Comparison of ENCODE assay signal across 1 cellular context in the genomic region with DNA sequence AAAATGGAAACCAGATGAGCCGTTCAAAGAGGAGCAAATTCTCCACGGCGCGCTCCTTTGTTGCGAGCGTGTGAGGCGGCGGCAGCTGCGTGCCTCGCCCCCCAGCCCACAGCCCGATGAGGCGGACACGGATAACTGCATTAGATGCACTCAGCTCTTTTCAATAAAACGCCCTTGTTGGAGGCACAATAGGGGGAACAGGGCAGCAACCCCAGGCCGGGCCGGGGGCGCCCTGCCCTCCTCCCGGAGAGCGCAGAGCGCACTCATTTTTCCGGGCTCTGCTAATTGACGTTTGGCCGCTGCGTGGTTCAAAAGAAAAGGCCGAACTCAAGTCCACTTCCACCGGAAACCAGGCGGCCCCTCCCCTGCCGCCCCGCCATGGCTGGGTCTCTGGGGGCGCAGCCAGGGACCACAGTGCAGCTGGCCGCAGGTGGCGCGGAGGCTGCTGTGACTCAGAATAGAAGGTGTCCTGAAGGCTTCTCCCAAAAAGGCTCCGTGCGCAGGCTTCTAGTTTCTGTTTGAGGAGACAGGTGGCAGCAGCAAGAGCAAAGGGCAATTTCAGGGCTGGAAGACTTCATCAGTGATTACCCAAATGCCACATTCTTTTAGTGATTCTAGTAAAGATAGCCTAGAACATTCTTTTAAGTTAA.
TF ChIP-seq lines count a peak whose summit lies in the region.

No MANE protein-coding gene starts in this region.

TF ChIP-seq in HepG2, 621 proteins besides CTCF, POLR2A, EP300 and RAD21 (continued from another document and continues in another):
- TF ChIP-seq, protein P1, sequence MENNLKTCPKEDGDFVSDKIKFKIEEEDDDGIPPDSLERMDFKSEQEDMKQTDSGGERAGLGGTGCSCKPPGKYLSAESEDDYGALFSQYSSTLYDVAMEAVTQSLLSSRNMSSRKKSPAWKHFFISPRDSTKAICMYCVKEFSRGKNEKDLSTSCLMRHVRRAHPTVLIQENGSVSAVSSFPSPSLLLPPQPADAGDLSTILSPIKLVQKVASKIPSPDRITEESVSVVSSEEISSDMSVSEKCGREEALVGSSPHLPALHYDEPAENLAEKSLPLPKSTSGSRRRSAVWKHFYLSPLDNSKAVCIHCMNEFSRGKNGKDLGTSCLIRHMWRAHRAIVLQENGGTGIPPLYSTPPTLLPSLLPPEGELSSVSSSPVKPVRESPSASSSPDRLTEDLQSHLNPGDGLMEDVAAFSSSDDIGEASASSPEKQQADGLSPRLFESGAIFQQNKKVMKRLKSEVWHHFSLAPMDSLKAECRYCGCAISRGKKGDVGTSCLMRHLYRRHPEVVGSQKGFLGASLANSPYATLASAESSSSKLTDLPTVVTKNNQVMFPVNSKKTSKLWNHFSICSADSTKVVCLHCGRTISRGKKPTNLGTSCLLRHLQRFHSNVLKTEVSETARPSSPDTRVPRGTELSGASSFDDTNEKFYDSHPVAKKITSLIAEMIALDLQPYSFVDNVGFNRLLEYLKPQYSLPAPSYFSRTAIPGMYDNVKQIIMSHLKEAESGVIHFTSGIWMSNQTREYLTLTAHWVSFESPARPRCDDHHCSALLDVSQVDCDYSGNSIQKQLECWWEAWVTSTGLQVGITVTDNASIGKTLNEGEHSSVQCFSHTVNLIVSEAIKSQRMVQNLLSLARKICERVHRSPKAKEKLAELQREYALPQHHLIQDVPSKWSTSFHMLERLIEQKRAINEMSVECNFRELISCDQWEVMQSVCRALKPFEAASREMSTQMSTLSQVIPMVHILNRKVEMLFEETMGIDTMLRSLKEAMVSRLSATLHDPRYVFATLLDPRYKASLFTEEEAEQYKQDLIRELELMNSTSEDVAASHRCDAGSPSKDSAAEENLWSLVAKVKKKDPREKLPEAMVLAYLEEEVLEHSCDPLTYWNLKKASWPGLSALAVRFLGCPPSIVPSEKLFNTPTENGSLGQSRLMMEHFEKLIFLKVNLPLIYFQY (CRISPR knock-in tag; IDR thresholded peaks at IDR 0.05; ENCODE audit: borderline replicate concordance), result peak; percentile 73
- TF ChIP-seq SIN3A (IDR thresholded peaks at IDR 0.05; ENCODE audit: borderline replicate concordance, low read depth, low read length) (no peak), ZNF484 (CRISPR knock-in tag; IDR thresholded peaks at IDR 0.05; ENCODE audit: borderline replicate concordance, low read depth) (no peak), HBP1 (CRISPR knock-in tag; IDR thresholded peaks at IDR 0.05; ENCODE audit: low read depth) (peak; percentile 79), CC2D1A (CRISPR knock-in tag; IDR thresholded peaks at IDR 0.05) (no peak), RELA (CRISPR knock-in tag; IDR thresholded peaks at IDR 0.05) (no peak), NR2C2 (CRISPR knock-in tag; IDR thresholded peaks at IDR 0.05; ENCODE audit: borderline replicate concordance) (no peak), SMAD3 (CRISPR knock-in tag; IDR thresholded peaks at IDR 0.05) (peak; percentile 29; the same call in 1 of the 2 replicates), TBP (CRISPR knock-in tag; IDR thresholded peaks at IDR 0.05) (no peak), TCF7L2 (IDR thresholded peaks at IDR 0.05; ENCODE audit: low read depth, low read length) (no peak), IRF2 (CRISPR knock-in tag; IDR thresholded peaks at IDR 0.05) (peak; percentile 86), FOXA1 (IDR thresholded peaks at IDR 0.05) (no peak), FOXA1 (CRISPR knock-in tag; IDR thresholded peaks at IDR 0.05) (no peak; the same call in 1 of the 2 replicates), ZKSCAN5 (CRISPR knock-in tag; IDR thresholded peaks at IDR 0.05) (no peak), CREM (IDR thresholded peaks at IDR 0.05) (no peak), CREM (CRISPR knock-in tag; IDR thresholded peaks at IDR 0.05) (no peak), ZNF792 (CRISPR knock-in tag; IDR thresholded peaks at IDR 0.05) (peak; percentile 58; the same call in 1 of the 2 replicates), SATB2 (CRISPR knock-in tag; IDR thresholded peaks at IDR 0.05) (no peak), MED1 (CRISPR knock-in tag; IDR thresholded peaks at IDR 0.05) (peak; percentile 69; the same call in 1 of the 2 replicates), ZSCAN21 (CRISPR knock-in tag; IDR thresholded peaks at IDR 0.05; ENCODE audit: borderline replicate concordance) (peak; percentile 84), RFXANK (CRISPR knock-in tag; IDR thresholded peaks at IDR 0.05) (no peak), SALL1 (CRISPR knock-in tag; IDR thresholded peaks at IDR 0.05) (peak; percentile 84), ETV6 (CRISPR knock-in tag; conservative IDR thresholded peaks at IDR 0.05) (peak; percentile 69), THYN1 (CRISPR knock-in tag; IDR thresholded peaks at IDR 0.05; ENCODE audit: borderline replicate concordance, low read depth) (no peak), YY1 (IDR thresholded peaks at IDR 0.05; ENCODE audit: insufficient read depth, insufficient replicate concordance, low read depth, low read length) (peak; percentile 94), ZNF7 (CRISPR knock-in tag; IDR thresholded peaks at IDR 0.05) (no peak), ZSCAN29 (CRISPR knock-in tag; conservative IDR thresholded peaks at IDR 0.05) (peak; percentile 9; the same call in 1 of the 2 replicates)
- TF ChIP-seq, protein P2, sequence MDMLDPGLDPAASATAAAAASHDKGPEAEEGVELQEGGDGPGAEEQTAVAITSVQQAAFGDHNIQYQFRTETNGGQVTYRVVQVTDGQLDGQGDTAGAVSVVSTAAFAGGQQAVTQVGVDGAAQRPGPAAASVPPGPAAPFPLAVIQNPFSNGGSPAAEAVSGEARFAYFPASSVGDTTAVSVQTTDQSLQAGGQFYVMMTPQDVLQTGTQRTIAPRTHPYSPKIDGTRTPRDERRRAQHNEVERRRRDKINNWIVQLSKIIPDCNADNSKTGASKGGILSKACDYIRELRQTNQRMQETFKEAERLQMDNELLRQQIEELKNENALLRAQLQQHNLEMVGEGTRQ (IDR thresholded peaks at IDR 0.05; ENCODE audit: low read depth, low read length), result no peak
- TF ChIP-seq, protein P2 (CRISPR knock-in tag; IDR thresholded peaks at IDR 0.05; ENCODE audit: borderline replicate concordance), result no peak
- TF ChIP-seq, protein P3, sequence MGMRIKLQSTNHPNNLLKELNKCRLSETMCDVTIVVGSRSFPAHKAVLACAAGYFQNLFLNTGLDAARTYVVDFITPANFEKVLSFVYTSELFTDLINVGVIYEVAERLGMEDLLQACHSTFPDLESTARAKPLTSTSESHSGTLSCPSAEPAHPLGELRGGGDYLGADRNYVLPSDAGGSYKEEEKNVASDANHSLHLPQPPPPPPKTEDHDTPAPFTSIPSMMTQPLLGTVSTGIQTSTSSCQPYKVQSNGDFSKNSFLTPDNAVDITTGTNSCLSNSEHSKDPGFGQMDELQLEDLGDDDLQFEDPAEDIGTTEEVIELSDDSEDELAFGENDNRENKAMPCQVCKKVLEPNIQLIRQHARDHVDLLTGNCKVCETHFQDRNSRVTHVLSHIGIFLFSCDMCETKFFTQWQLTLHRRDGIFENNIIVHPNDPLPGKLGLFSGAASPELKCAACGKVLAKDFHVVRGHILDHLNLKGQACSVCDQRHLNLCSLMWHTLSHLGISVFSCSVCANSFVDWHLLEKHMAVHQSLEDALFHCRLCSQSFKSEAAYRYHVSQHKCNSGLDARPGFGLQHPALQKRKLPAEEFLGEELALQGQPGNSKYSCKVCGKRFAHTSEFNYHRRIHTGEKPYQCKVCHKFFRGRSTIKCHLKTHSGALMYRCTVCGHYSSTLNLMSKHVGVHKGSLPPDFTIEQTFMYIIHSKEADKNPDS (CRISPR knock-in tag; IDR thresholded peaks at IDR 0.05), result no peak
- TF ChIP-seq, protein P4, sequence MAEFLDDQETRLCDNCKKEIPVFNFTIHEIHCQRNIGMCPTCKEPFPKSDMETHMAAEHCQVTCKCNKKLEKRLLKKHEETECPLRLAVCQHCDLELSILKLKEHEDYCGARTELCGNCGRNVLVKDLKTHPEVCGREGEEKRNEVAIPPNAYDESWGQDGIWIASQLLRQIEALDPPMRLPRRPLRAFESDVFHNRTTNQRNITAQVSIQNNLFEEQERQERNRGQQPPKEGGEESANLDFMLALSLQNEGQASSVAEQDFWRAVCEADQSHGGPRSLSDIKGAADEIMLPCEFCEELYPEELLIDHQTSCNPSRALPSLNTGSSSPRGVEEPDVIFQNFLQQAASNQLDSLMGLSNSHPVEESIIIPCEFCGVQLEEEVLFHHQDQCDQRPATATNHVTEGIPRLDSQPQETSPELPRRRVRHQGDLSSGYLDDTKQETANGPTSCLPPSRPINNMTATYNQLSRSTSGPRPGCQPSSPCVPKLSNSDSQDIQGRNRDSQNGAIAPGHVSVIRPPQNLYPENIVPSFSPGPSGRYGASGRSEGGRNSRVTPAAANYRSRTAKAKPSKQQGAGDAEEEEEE (CRISPR knock-in tag; IDR thresholded peaks at IDR 0.05; ENCODE audit: borderline replicate concordance), result no peak
- TF ChIP-seq, protein P5, sequence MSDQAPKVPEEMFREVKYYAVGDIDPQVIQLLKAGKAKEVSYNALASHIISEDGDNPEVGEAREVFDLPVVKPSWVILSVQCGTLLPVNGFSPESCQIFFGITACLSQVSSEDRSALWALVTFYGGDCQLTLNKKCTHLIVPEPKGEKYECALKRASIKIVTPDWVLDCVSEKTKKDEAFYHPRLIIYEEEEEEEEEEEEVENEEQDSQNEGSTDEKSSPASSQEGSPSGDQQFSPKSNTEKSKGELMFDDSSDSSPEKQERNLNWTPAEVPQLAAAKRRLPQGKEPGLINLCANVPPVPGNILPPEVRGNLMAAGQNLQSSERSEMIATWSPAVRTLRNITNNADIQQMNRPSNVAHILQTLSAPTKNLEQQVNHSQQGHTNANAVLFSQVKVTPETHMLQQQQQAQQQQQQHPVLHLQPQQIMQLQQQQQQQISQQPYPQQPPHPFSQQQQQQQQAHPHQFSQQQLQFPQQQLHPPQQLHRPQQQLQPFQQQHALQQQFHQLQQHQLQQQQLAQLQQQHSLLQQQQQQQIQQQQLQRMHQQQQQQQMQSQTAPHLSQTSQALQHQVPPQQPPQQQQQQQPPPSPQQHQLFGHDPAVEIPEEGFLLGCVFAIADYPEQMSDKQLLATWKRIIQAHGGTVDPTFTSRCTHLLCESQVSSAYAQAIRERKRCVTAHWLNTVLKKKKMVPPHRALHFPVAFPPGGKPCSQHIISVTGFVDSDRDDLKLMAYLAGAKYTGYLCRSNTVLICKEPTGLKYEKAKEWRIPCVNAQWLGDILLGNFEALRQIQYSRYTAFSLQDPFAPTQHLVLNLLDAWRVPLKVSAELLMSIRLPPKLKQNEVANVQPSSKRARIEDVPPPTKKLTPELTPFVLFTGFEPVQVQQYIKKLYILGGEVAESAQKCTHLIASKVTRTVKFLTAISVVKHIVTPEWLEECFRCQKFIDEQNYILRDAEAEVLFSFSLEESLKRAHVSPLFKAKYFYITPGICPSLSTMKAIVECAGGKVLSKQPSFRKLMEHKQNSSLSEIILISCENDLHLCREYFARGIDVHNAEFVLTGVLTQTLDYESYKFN (CRISPR knock-in tag; conservative IDR thresholded peaks at IDR 0.05), result no peak
- TF ChIP-seq, protein P6, sequence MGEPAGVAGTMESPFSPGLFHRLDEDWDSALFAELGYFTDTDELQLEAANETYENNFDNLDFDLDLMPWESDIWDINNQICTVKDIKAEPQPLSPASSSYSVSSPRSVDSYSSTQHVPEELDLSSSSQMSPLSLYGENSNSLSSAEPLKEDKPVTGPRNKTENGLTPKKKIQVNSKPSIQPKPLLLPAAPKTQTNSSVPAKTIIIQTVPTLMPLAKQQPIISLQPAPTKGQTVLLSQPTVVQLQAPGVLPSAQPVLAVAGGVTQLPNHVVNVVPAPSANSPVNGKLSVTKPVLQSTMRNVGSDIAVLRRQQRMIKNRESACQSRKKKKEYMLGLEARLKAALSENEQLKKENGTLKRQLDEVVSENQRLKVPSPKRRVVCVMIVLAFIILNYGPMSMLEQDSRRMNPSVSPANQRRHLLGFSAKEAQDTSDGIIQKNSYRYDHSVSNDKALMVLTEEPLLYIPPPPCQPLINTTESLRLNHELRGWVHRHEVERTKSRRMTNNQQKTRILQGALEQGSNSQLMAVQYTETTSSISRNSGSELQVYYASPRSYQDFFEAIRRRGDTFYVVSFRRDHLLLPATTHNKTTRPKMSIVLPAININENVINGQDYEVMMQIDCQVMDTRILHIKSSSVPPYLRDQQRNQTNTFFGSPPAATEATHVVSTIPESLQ (CRISPR knock-in tag; conservative IDR thresholded peaks at IDR 0.05), result no peak
- TF ChIP-seq, protein P7, sequence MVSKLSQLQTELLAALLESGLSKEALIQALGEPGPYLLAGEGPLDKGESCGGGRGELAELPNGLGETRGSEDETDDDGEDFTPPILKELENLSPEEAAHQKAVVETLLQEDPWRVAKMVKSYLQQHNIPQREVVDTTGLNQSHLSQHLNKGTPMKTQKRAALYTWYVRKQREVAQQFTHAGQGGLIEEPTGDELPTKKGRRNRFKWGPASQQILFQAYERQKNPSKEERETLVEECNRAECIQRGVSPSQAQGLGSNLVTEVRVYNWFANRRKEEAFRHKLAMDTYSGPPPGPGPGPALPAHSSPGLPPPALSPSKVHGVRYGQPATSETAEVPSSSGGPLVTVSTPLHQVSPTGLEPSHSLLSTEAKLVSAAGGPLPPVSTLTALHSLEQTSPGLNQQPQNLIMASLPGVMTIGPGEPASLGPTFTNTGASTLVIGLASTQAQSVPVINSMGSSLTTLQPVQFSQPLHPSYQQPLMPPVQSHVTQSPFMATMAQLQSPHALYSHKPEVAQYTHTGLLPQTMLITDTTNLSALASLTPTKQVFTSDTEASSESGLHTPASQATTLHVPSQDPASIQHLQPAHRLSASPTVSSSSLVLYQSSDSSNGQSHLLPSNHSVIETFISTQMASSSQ (IDR thresholded peaks at IDR 0.05; ENCODE audit: low read depth), result peak; percentile 9
- TF ChIP-seq, protein P7 (CRISPR knock-in tag; IDR thresholded peaks at IDR 0.05; ENCODE audit: borderline replicate concordance), result peak; percentile 12; the same call in 1 of the 2 replicates
